In the genomic region with DNA sequence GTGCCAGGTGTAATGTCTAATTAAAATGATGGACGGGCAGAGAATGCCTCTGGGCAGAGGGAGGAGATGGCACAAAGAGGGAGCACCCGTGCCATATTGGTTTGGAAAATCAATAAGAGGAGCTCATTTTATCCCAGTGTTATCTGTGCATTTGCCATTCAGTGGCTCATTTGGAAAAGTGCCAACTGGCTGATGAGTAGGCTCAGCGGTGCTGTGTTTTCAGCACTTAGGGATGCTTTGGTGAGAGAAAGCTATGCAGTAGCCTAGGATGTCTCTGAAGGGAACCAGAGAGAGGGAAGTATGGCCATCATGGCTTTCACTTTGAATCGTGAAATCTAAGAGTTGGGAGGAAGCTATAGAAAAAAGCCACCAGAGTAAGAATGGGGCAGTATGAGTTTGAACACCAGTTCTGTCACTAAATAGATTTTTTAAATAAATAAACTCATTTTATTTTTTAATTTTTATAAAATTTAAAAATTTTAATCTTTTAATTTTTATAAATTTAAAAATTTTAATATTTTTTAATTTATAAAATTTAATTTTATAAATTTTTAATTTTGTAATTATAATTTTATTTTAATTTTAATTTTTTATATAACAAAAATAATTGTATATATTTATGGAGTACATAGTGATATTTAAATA, we compare ENCODE assay signal across 16 cellular contexts.
DNase-seq lines count a peak whose midpoint lies in the region; ATAC-seq and FAIRE-seq lines count a peak whose summit lies in the region.
"Had no signal": no experiment of that assay in that cellular context is flagged by ENCODE, and none has a peak within 500 bp of the region (broad histone marks: within the 10 kb centered on the region; RNA-seq: fewer than 3 reads in every experiment).

No MANE protein-coding gene starts in this region.

- H3K27me3 Mint-ChIP-seq in T-helper 17 cell: no peaks in the 10 kb centered on the region

- no peaks in the 10 kb centered on the region for H3K4me1 Mint-ChIP-seq in T-helper 17 cell

- DNase-seq in SHP77 (lab: John Stamatoyannopoulos, UW) (peak; percentile 17 to 38), SHP77 treated with DMSO at 0.1 percent for 48 hours (lab: John Stamatoyannopoulos, UW) (no peak), NCI-H2081 (lab: John Stamatoyannopoulos, UW) (peak; percentile 71 to 80), urothelium cell line (ENCODE audit: low spot score) (peak; percentile 8), T-helper 17 cell (no peak)
- DNase-seq: ACHN; activated naive CD4-positive, alpha-beta T cell treated with anti-CD3 and anti-CD28 coated beads, Interleukin-2, amount 50 U/mL, for 16 hours; islet precursor cell; mucosa of descending colon; NCI-H774; SIG-M5; testis had no signal

- FAIRE-seq in TTC549 (lab: Jason Lieb, UNC) (peak; percentile 97), urothelium cell line (lab: Jason Lieb, UNC) (no peak)

- H3K9me3 ChIP-seq in T-helper 17 cell (ENCODE audit: control insufficient read depth, low read length, poor library complexity, severe bottlenecking): no peaks in the 10 kb centered on the region
- H3K9me3 ChIP-seq: prostate gland, testis had no signal

- no peaks in the 10 kb centered on the region for H3K36me3 Mint-ChIP-seq in T-helper 17 cell (ENCODE audit: low read depth)

- H3K27ac Mint-ChIP-seq in T-helper 17 cell: no peak overlapping the region

- no peak for ATAC-seq in T-helper 17 cell
- no peak for ATAC-seq in GM18520 (IDR thresholded peaks at IDR 0.05; ENCODE audit: unreplicated experiment)
- no peak for ATAC-seq in HG02981 (IDR thresholded peaks at IDR 0.05; ENCODE audit: unreplicated experiment)
- ATAC-seq: mucosa of descending colon had no signal

- no peak overlapping the region for H3K4me3 Mint-ChIP-seq in T-helper 17 cell

Comparison
In these comparisons a context has a peak if more than half of its experiments do, and no peak if none do; other contexts are left out.
1. DNase-seq: peak in SHP77 (2 of 2), NCI-H2081 (2 of 2) and urothelium cell line (single experiment); none in SHP77 treated with DMSO at 0.1 percent for 48 hours (single experiment) and T-helper 17 cell (0 of 3).